In the genomic region with DNA sequence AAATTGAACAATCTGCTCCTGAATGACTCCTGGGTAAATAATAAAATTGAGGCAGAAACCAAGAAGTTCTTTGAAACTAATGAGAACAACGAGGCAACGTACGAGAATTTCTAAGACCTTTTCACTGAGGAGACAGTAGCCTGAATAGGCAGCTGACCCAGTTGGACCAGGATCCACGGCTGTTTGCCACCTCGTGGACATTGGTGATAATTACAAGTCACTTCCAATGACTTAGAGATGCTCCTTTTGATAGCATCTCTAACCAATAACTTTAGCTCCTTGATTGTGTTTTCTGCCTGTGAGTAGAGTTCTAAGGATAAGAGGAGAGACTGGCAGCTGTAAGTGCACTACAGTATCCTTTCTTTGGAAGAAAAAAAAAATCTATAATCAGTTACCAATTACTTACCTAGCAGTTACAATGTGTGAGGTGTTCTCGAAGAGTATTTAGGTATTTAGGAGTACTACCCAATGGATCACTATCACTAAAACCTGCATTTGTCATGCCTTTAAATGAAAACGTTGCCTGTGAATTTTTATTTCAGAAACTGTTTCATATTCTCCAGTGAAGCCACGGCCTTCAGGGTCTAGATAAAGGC, we compare ENCODE assay signal across 8 cellular contexts. TPM values are rescaled to one million over a fixed set of nuclear protein-coding genes. Genes with fewer than 3 reads are reported as not detected.
DNase-seq lines count a peak whose midpoint lies in the region; ATAC-seq and TF ChIP-seq lines count a peak whose summit lies in the region.
"Had no signal": no experiment of that assay in that cellular context is flagged by ENCODE, and none has a peak within 500 bp of the region (broad histone marks: within the 10 kb centered on the region; RNA-seq: fewer than 3 reads in every experiment).

No MANE protein-coding gene starts in this region.

- intact Hi-C loops in CD4-positive, alpha-beta memory T cell (cut with micrococcal nuclease) = no loop called here

- peak; percentile 57 for TF ChIP-seq RAD21 in Ishikawa (IDR thresholded peaks at IDR 0.05; ENCODE audit: low read depth)

- no peak for TF ChIP-seq EP300 in Ishikawa (IDR thresholded peaks at IDR 0.05; ENCODE audit: borderline replicate concordance)

- peaks cover 0 to 4% (median under 1%) of the 10 kb centered on the region in 4 donors for H3K4me1 Mint-ChIP-seq in CD4-positive, alpha-beta memory T cell

- H3K27me3 Mint-ChIP-seq in CD4-positive, alpha-beta memory T cell = no peaks in the 10 kb centered on the region
- H3K27me3 Mint-ChIP-seq: activated B cell treated with CpG ODN at 0.5 μM for 24 hours had no signal

- POLR2A ChIA-PET in CD4-positive, alpha-beta memory T cell (lab: Charles Lee; ENCODE audit: partially characterized antibody) = no interaction called here

- peak; percentile 92 for ATAC-seq in GM19463 (IDR thresholded peaks at IDR 0.05; ENCODE audit: unreplicated experiment)

- no peak overlapping the region for H3K4me3 ChIP-seq in CD4-positive, alpha-beta memory T cell (ENCODE audit: low read length in 2 of 2)

- H3K27me3 ChIP-seq in CD4-positive, alpha-beta memory T cell (ENCODE audit: insufficient read depth, low read length) = no peaks in the 10 kb centered on the region

- no peaks in the 10 kb centered on the region for H3K9me3 ChIP-seq in CD4-positive, alpha-beta memory T cell (ENCODE audit: control insufficient read depth in 1 of 2, low read length in 2 of 2)

- no peaks in the 10 kb centered on the region for H3K36me3 Mint-ChIP-seq in CD4-positive, alpha-beta memory T cell

- CTCF ChIA-PET in CD4-positive, alpha-beta memory T cell (lab: Charles Lee; ENCODE audit: partially characterized antibody) = no interaction called here

- in situ Hi-C loops in G401 (cut with HindIII; ENCODE audit: low sequenced_read_pairs) = no loop called here

- H3K9me3 Mint-ChIP-seq in CD4-positive, alpha-beta memory T cell = peaks cover 0 to 10% (median 4%) of the 10 kb centered on the region in 8 donors
- H3K9me3 Mint-ChIP-seq: activated B cell treated with CpG ODN at 0.5 μM for 24 hours had no signal

- DNase-seq in G401 (ENCODE audit: low spot score) (peak; percentile 20), iPS-NIHi7 (ENCODE audit: extremely low spot score) (peak; percentile 69), superior temporal gyrus (ENCODE audit: extremely low spot score) (peak; percentile 53)
- DNase-seq in activated CD4-positive, alpha-beta T cell treated with anti-CD3 and anti-CD28 coated beads, Interleukin-2, amount 50 U/mL, for 48 hours = peak; percentile 0 to 3
- DNase-seq in CD4-positive, alpha-beta memory T cell = no peak
- DNase-seq: activated B cell treated with CpG ODN at 0.5 μM for 24 hours had no signal

- no peak overlapping the region for H3K4me3 Mint-ChIP-seq in CD4-positive, alpha-beta memory T cell
- H3K4me3 Mint-ChIP-seq: activated B cell treated with CpG ODN at 0.5 μM for 24 hours had no signal

- no peak overlapping the region for H3K27ac Mint-ChIP-seq in CD4-positive, alpha-beta memory T cell
- H3K27ac Mint-ChIP-seq: activated B cell treated with CpG ODN at 0.5 μM for 24 hours had no signal

- H3K4me1 ChIP-seq in CD4-positive, alpha-beta memory T cell (ENCODE audit: insufficient read depth, low read length) = no peaks in the 10 kb centered on the region

- H3K36me3 ChIP-seq in CD4-positive, alpha-beta memory T cell (ENCODE audit: insufficient read depth, low read length) = no peaks in the 10 kb centered on the region

- no peak overlapping the region for H3K27ac ChIP-seq in CD4-positive, alpha-beta memory T cell (ENCODE audit: low read depth, low read length)

TF ChIP-seq in Ishikawa, 13 proteins besides CTCF, POLR2A, EP300 and RAD21:
- TF ChIP-seq, protein P1, sequence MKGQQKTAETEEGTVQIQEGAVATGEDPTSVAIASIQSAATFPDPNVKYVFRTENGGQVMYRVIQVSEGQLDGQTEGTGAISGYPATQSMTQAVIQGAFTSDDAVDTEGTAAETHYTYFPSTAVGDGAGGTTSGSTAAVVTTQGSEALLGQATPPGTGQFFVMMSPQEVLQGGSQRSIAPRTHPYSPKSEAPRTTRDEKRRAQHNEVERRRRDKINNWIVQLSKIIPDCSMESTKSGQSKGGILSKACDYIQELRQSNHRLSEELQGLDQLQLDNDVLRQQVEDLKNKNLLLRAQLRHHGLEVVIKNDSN (IDR thresholded peaks at IDR 0.05) = no peak
- TF ChIP-seq ZBTB7A (IDR thresholded peaks at IDR 0.05; ENCODE audit: low read depth) (no peak), EGR1 (IDR thresholded peaks at IDR 0.05) (no peak), NFIC (IDR thresholded peaks at IDR 0.05) (no peak), TAF1 (IDR thresholded peaks at IDR 0.05; ENCODE audit: low read depth) (no peak), FOXM1 (IDR thresholded peaks at IDR 0.05; ENCODE audit: borderline replicate concordance, low read depth) (no peak), CEBPB (IDR thresholded peaks at IDR 0.05) (no peak), TCF12 (IDR thresholded peaks at IDR 0.05; ENCODE audit: low read depth) (no peak), REST (IDR thresholded peaks at IDR 0.05; ENCODE audit: low read depth) (no peak), CREB1 (IDR thresholded peaks at IDR 0.05; ENCODE audit: low read depth) (no peak), TEAD4 (IDR thresholded peaks at IDR 0.05) (no peak), YY1 (IDR thresholded peaks at IDR 0.05; ENCODE audit: low read depth) (no peak)
- TF ChIP-seq, protein P2, sequence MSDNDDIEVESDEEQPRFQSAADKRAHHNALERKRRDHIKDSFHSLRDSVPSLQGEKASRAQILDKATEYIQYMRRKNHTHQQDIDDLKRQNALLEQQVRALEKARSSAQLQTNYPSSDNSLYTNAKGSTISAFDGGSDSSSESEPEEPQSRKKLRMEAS (IDR thresholded peaks at IDR 0.05) = no peak

RNA-seq across cellular contexts. Expression of gene CNTNAP5, which starts 31.3 kb away (rescaled TPM):
- not detected in 2 replicates for total RNA-seq in G401 (2014; rRNA removed; shearing (Covaris generic))
- not detected for total RNA-seq in CD4-positive, alpha-beta memory T cell
- not detected for polyA plus RNA-seq in CD4-positive, alpha-beta memory T cell
- total RNA-seq: activated B cell treated with CpG ODN at 0.5 μM for 24 hours had no signal

Comparison
In these comparisons a context has a peak if more than half of its experiments do, and no peak if none do; other contexts are left out.
1. DNase-seq: peak in G401 (single experiment), activated CD4-positive, alpha-beta T cell treated with anti-CD3 and anti-CD28 coated beads, Interleukin-2, amount 50 U/mL, for 48 hours (2 of 2), iPS-NIHi7 (single experiment) and superior temporal gyrus (single experiment); none in CD4-positive, alpha-beta memory T cell (0 of 5).